8 cellular contexts compared by ENCODE assay signal in the genomic region with DNA sequence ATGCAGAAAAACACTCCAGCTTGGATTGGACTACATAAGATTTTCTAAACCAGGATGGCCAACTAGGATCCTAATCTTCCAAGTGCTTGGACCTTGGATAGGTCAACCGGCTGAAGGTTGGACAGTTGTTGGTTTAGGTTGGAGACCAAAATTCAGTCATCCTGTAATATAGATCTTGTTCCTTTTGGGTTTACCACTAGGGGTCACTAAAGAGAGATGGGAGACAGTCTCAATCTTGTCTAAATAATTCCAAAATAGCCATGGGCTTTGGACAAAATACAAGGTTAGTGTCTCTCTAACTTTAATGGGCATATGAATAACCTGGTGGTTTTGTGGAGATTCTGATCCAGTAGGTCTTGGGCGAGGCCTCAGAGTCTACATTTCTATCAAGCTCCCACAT.
DNase-seq lines count a peak whose midpoint lies in the region; ATAC-seq and TF ChIP-seq lines count a peak whose summit lies in the region.

No MANE protein-coding gene starts in this region.

- peaks cover 25% of the 10 kb centered on the region for H3K36me3 Mint-ChIP-seq in activated naive CD8-positive, alpha-beta T cell treated with anti-CD3 and anti-CD28 coated beads for 36 hours

- no peak overlapping the region for H3K4me3 Mint-ChIP-seq in activated naive CD8-positive, alpha-beta T cell treated with anti-CD3 and anti-CD28 coated beads for 36 hours

- H3K4me3 ChIP-seq in fibroblast of the aortic adventitia (ENCODE audit: low read depth, low read length): no peak overlapping the region

- ATAC-seq in HG02981 (IDR thresholded peaks at IDR 0.05; ENCODE audit: unreplicated experiment): no peak

- DNase-seq in D341Med (ENCODE audit: low spot score) (peak; percentile 52), HuH-7 (ENCODE audit: low spot score) (peak; percentile 73), RPMI7951 (ENCODE audit: low read depth) (peak; percentile 55), fibroblast of the aortic adventitia (ENCODE audit: low read depth) (peak; percentile 74), pons (ENCODE audit: low spot score) (peak; percentile 72), ureter (ENCODE audit: low spot score) (no peak)
- no peak for DNase-seq in activated naive CD8-positive, alpha-beta T cell treated with anti-CD3 and anti-CD28 coated beads for 36 hours

- peaks cover 22% of the 10 kb centered on the region for H3K9me3 Mint-ChIP-seq in activated naive CD8-positive, alpha-beta T cell treated with anti-CD3 and anti-CD28 coated beads for 36 hours

- TF ChIP-seq CTCF in fibroblast of the aortic adventitia (IDR thresholded peaks at IDR 0.05; ENCODE audit: insufficient read depth, low read length): peak; percentile 79

- no peak overlapping the region for H3K27ac Mint-ChIP-seq in activated naive CD8-positive, alpha-beta T cell treated with anti-CD3 and anti-CD28 coated beads for 36 hours

- peaks cover 35% of the 10 kb centered on the region for H3K4me1 Mint-ChIP-seq in activated naive CD8-positive, alpha-beta T cell treated with anti-CD3 and anti-CD28 coated beads for 36 hours

- peaks cover 12% of the 10 kb centered on the region for H3K27me3 Mint-ChIP-seq in activated naive CD8-positive, alpha-beta T cell treated with anti-CD3 and anti-CD28 coated beads for 36 hours

Comparison
In these comparisons a context has a peak if more than half of its experiments do, and no peak if none do; other contexts are left out.
1. DNase-seq: peak in D341Med (single experiment), HuH-7 (single experiment), RPMI7951 (single experiment), fibroblast of the aortic adventitia (single experiment) and pons (single experiment); none in activated naive CD8-positive, alpha-beta T cell treated with anti-CD3 and anti-CD28 coated beads for 36 hours (single experiment) and ureter (single experiment).